Comparison of ENCODE assay signal across 8 cellular contexts in genomic region chr9:98108540-98109031, GRCh38.
DNase-seq lines count a peak whose midpoint lies in the region; ATAC-seq and FAIRE-seq lines count a peak whose summit lies in the region.

No MANE protein-coding gene starts in this region.

- peak; percentile 58 for ATAC-seq in HG03280 (IDR thresholded peaks at IDR 0.05; ENCODE audit: unreplicated experiment)

- peaks cover 49% of the 10 kb centered on the region for H3K36me3 ChIP-seq in BLaER1

- H3K36me3 Mint-ChIP-seq in activated naive CD8-positive, alpha-beta T cell: peaks cover 24% of the 10 kb centered on the region

- H3K27ac ChIP-seq in BLaER1: peak overlapping the region; percentile 60

- no peaks in the 10 kb centered on the region for H3K27me3 ChIP-seq in BLaER1

- peak overlapping the region; percentile 78 for H3K4me3 Mint-ChIP-seq in activated naive CD8-positive, alpha-beta T cell

- H4K20me1 ChIP-seq in BLaER1: no peaks in the 10 kb centered on the region

- no peaks in the 10 kb centered on the region for H3K9me3 Mint-ChIP-seq in activated naive CD8-positive, alpha-beta T cell (ENCODE audit: low read depth)

- H3K9ac ChIP-seq in BLaER1: peak overlapping the region; percentile 12; the same call in 1 of the 2 replicates

- peaks cover 77% of the 10 kb centered on the region for H3K4me1 Mint-ChIP-seq in activated naive CD8-positive, alpha-beta T cell (ENCODE audit: low read depth)

- DNase-seq in GM19239 (ENCODE audit: insufficient read length, low spot score): no peak
- DNase-seq in foreskin melanocyte: no peak
- DNase-seq in NCI-H526 treated with DMSO at 0.1 percent for 48 hours (lab: John Stamatoyannopoulos, UW): no peak
- DNase-seq in stimulated activated CD4-positive, alpha-beta T cell treated with anti-CD3 and anti-CD28 coated beads, Interleukin-15, amount 100 ng/mL, for 24 hours: no peak
- DNase-seq in NCI-H510A treated with DMSO at 0.1 percent for 48 hours (lab: John Stamatoyannopoulos, UW): no peak

- H3K27ac Mint-ChIP-seq in activated naive CD8-positive, alpha-beta T cell: peak overlapping the region; percentile 98

- H3K4me2 ChIP-seq in BLaER1: peak overlapping the region; percentile 72

- no peaks in the 10 kb centered on the region for H3K27me3 Mint-ChIP-seq in activated naive CD8-positive, alpha-beta T cell

- peaks cover 17% of the 10 kb centered on the region for H3K9me3 ChIP-seq in BLaER1

- H3K4me3 ChIP-seq in BLaER1: peak overlapping the region; percentile 8; the same call in 1 of the 2 replicates

- peaks cover 59% of the 10 kb centered on the region for H3K4me1 ChIP-seq in BLaER1

- peak; percentile 82 for FAIRE-seq in GM19239 (lab: Jason Lieb, UNC)
